23 cellular contexts compared by ENCODE assay signal in genomic region chr22:42452916-42453315, GRCh38. TPM values are rescaled to one million over a fixed set of nuclear protein-coding genes. Genes with fewer than 3 reads are reported as not detected.
A peak's percentile ranks its signal among the peaks of the same experiment; 100 is the strongest.
DNase-seq lines count a peak whose midpoint lies in the region; ATAC-seq and TF ChIP-seq lines count a peak whose summit lies in the region.
"Had no signal": no experiment of that assay in that cellular context is flagged by ENCODE, and none has a peak within 500 bp of the region (broad histone marks: within the 10 kb centered on the region; RNA-seq: fewer than 3 reads in every experiment).

No MANE protein-coding gene starts in this region.

- DNase-seq in iPS-NIHi7 (ENCODE audit: extremely low spot score) (peak; percentile 3), progenitor cell of endocrine pancreas (ENCODE audit: low spot score, unreplicated experiment) (no peak)
- no peak for DNase-seq in activated naive CD4-positive, alpha-beta T cell treated with anti-CD3 and anti-CD28 coated beads, Interleukin-2, amount 50 U/mL, for 72 hours (ENCODE audit: low spot score in 2 of 2)
- DNase-seq: ACHN; AML-193; C1 segment of cervical spinal cord; CD4-positive, CD25-positive, alpha-beta regulatory T cell; CD8-positive, alpha-beta memory T cell; COR-L47; DMS 273 treated with DMSO at 0.1 percent for 48 hours; DMS53; DND-41; EL; GOT3; H7; HFFc6; IMR-90 had no signal

- TF ChIP-seq CTCF in progenitor cell of endocrine pancreas (IDR thresholded peaks at IDR 0.05; ENCODE audit: unreplicated experiment), result no peak

- H3K9me3 ChIP-seq in BLaER1 treated with 17β-estradiol and CSF1 and Interleukin-3, amounts not matched to agents 10 nM and 100 nM (replicated peaks in 1 of 11), result peaks cover 0 to 12% (median 7%) of the 10 kb centered on the region in 11 experiments; a peak in 6 of 22 replicates

- no peak overlapping the region for H3K4me3 ChIP-seq in BLaER1 treated with 17β-estradiol and CSF1 and Interleukin-3, amounts not matched to agents 10 nM and 100 nM
- H3K4me3 ChIP-seq: GM12878, K562 had no signal

- no peaks in the 10 kb centered on the region for H4K20me1 ChIP-seq in BLaER1 treated with 17β-estradiol and CSF1 and Interleukin-3, amounts not matched to agents 10 nM and 100 nM

- H3K4me1 ChIP-seq in BLaER1 treated with 17β-estradiol and CSF1 and Interleukin-3, amounts not matched to agents 10 nM and 100 nM, result peaks cover 2 to 26% (median 13%) of the 10 kb centered on the region in 10 experiments; a peak in 18 of 20 replicates

- no peaks in the 10 kb centered on the region for H3K4me1 Mint-ChIP-seq in progenitor cell of endocrine pancreas (ENCODE audit: low read depth)
- H3K4me1 Mint-ChIP-seq: CD4-positive, CD25-positive, alpha-beta regulatory T cell; CD8-positive, alpha-beta memory T cell had no signal

- no peaks in the 10 kb centered on the region for H3K36me3 Mint-ChIP-seq in progenitor cell of endocrine pancreas (ENCODE audit: insufficient read depth)
- no peaks in the 10 kb centered on the region for H3K36me3 Mint-ChIP-seq in activated naive CD4-positive, alpha-beta T cell treated with anti-CD3 and anti-CD28 coated beads, Interleukin-2, amount 50 U/mL, for 72 hours
- H3K36me3 Mint-ChIP-seq: CD4-positive, CD25-positive, alpha-beta regulatory T cell; CD8-positive, alpha-beta memory T cell had no signal

- H3K27ac ChIP-seq in BLaER1 treated with 17β-estradiol and CSF1 and Interleukin-3, amounts not matched to agents 10 nM and 100 nM, result no peak overlapping the region; a peak in 1 of 22 replicates

- ATAC-seq in GM21825 (IDR thresholded peaks at IDR 0.05; ENCODE audit: unreplicated experiment) (no peak), GM21528 (IDR thresholded peaks at IDR 0.05; ENCODE audit: low FRiP score, unreplicated experiment) (no peak)
- ATAC-seq in activated naive CD4-positive, alpha-beta T cell treated with anti-CD3 and anti-CD28 coated beads, Interleukin-2, amount 50 U/mL, for 72 hours, result no peak
- ATAC-seq: GM12878, HCT116, K562 had no signal

- H3K36me3 ChIP-seq in BLaER1 treated with 17β-estradiol and CSF1 and Interleukin-3, amounts not matched to agents 10 nM and 100 nM, result no peaks in the 10 kb centered on the region

- peaks cover 8% of the 10 kb centered on the region for H3K27me3 Mint-ChIP-seq in progenitor cell of endocrine pancreas

- peak overlapping the region in 6 of 11 experiments; percentile 5 to 55 (median 26); a peak in 7 of 22 replicates for H3K4me2 ChIP-seq in BLaER1 treated with 17β-estradiol and CSF1 and Interleukin-3, amounts not matched to agents 10 nM and 100 nM

- H3K9ac ChIP-seq in BLaER1 treated with 17β-estradiol and CSF1 and Interleukin-3, amounts not matched to agents 10 nM and 100 nM, result peak overlapping the region in 2 of 11 experiments; percentile 13 to 41; a peak in 1 of 22 replicates

- no peaks in the 10 kb centered on the region for H3K9me3 Mint-ChIP-seq in progenitor cell of endocrine pancreas (ENCODE audit: low read depth)
- no peaks in the 10 kb centered on the region for H3K9me3 Mint-ChIP-seq in activated naive CD4-positive, alpha-beta T cell treated with anti-CD3 and anti-CD28 coated beads, Interleukin-2, amount 50 U/mL, for 72 hours
- H3K9me3 Mint-ChIP-seq: CD4-positive, CD25-positive, alpha-beta regulatory T cell; CD8-positive, alpha-beta memory T cell; HFFc6 had no signal

- H3K4me3 Mint-ChIP-seq in progenitor cell of endocrine pancreas (ENCODE audit: low read depth), result no peak overlapping the region
- H3K4me3 Mint-ChIP-seq: CD4-positive, CD25-positive, alpha-beta regulatory T cell; CD8-positive, alpha-beta memory T cell; HFFc6 had no signal

- no peaks in the 10 kb centered on the region for H3K27me3 ChIP-seq in BLaER1 treated with 17β-estradiol and CSF1 and Interleukin-3, amounts not matched to agents 10 nM and 100 nM

- H3K27ac Mint-ChIP-seq in progenitor cell of endocrine pancreas, result peak overlapping the region; percentile 33
- H3K27ac Mint-ChIP-seq in activated naive CD4-positive, alpha-beta T cell treated with anti-CD3 and anti-CD28 coated beads, Interleukin-2, amount 50 U/mL, for 72 hours, result peak overlapping the region in 1 of 2 donors; percentile 60
- H3K27ac Mint-ChIP-seq: CD4-positive, CD25-positive, alpha-beta regulatory T cell; CD8-positive, alpha-beta memory T cell; HFFc6 had no signal

RNA-seq across cellular contexts. Expression of gene NFAM1, which starts 20.7 kb away (rescaled TPM):
- total RNA-seq in progenitor cell of endocrine pancreas, result 0.31 and 0.69 TPM in 2 replicates
- total RNA-seq in activated naive CD4-positive, alpha-beta T cell treated with anti-CD3 and anti-CD28 coated beads, Interleukin-2, amount 50 U/mL, for 72 hours, result under 1 TPM; 0.07 to 0.54 TPM
- total RNA-seq: HFFc6, IMR-90 had no signal
